Comparison of ENCODE assay signal across 8 cellular contexts in the genomic region with DNA sequence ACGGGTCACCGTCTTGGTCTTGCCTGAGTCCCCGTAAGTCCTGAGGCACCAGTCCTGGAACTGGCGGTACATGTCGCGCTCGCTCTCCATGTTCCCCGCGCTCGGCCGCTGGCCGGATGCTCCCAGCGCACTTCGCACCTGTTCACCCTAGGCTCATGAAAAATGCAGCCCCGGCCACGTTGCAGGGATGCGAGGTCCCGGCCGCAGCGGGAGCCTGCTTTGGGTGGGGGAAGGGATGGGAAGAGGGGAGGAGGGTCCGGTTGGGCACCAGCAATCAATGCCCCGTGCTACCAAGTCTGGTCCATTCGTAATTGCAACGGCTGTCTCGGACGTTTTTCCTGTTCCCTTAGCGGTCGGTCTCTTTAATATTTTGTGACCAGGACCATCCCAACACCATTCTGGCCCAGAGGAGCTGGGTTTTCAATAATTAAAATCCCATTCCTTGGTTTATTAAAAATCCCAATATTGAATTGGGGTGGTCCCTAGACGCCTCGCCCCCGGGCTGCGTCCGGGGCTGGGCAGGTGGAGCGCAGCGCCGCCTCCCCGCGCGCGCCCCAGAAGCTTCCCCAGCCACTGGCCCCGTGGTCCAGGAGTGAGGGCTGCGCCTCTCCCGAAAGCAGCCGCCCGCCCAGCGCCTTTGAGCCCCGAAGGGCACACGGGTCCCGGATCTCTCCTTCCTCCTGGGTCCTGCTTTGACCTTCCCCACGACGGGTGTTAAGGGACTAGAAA. TPM values are rescaled to one million over a fixed set of nuclear protein-coding genes. Genes with fewer than 3 reads are reported as not detected.
DNase-seq lines count a peak whose midpoint lies in the region; ATAC-seq and TF ChIP-seq lines count a peak whose summit lies in the region.

No MANE protein-coding gene starts in this region.

- no peaks in the 10 kb centered on the region for H3K4me1 ChIP-seq in parathyroid adenoma

- H3K36me3 ChIP-seq in parathyroid adenoma (ENCODE audit: control insufficient read depth, insufficient read depth, low read length): no peaks in the 10 kb centered on the region

- ATAC-seq in HG02885 (IDR thresholded peaks at IDR 0.05; ENCODE audit: poor library complexity, unreplicated experiment) (no peak), HG02852 (IDR thresholded peaks at IDR 0.05; ENCODE audit: unreplicated experiment) (no peak)

- no peak overlapping the region for H3K27ac ChIP-seq in parathyroid adenoma

- H2AFZ ChIP-seq in parathyroid adenoma: no peak overlapping the region

- H3K4me2 ChIP-seq in parathyroid adenoma (ENCODE audit: low read length): peak overlapping the region; percentile 90

- DNase-seq in G401 (ENCODE audit: low spot score): peak; percentile 51
- DNase-seq in NCI-H2171 treated with DMSO at 0.1 percent for 48 hours (lab: John Stamatoyannopoulos, UW): peak; percentile 35
- DNase-seq in epithelial cell of proximal tubule (ENCODE audit: low read depth): no peak
- DNase-seq in activated naive CD4-positive, alpha-beta T cell (lab: John Stamatoyannopoulos, UW): no peak
- no peak for DNase-seq in HT-29 (ENCODE audit: low spot score)

- in situ Hi-C loops in G401 (cut with HindIII; ENCODE audit: low sequenced_read_pairs): no loop called here

- no peak overlapping the region for H3K9ac ChIP-seq in parathyroid adenoma

- peak overlapping the region; percentile 53 for H3K4me3 ChIP-seq in epithelial cell of proximal tubule (ENCODE audit: low read depth, low read length)
- H3K4me3 ChIP-seq in parathyroid adenoma (ENCODE audit: low read depth, low read length): peak overlapping the region; percentile 54

- H3K27me3 ChIP-seq in parathyroid adenoma (ENCODE audit: control insufficient read depth, insufficient read depth, low read length): no peaks in the 10 kb centered on the region

- no peaks in the 10 kb centered on the region for H3K79me2 ChIP-seq in parathyroid adenoma

- H3K9me3 ChIP-seq in parathyroid adenoma (ENCODE audit: control insufficient read depth, low read length): no peaks in the 10 kb centered on the region

- TF ChIP-seq CTCF in epithelial cell of proximal tubule (conservative IDR thresholded peaks at IDR 0.05; ENCODE audit: low read depth, low read length) (no peak), parathyroid adenoma (IDR thresholded peaks at IDR 0.05) (no peak)

RNA-seq across cellular contexts. Expression of a gene that starts 1.4 kb away (rescaled TPM):
- not detected in 2 replicates for total RNA-seq in G401 (2014; rRNA removed; shearing (Covaris generic))
- total RNA-seq in epithelial cell of proximal tubule: 0.07 and 0.23 TPM in 2 replicates
- not detected in 2 replicates for total RNA-seq in HT-29 (2014; rRNA removed; shearing (Covaris generic))

Comparison
In these comparisons a context has a peak if more than half of its experiments do, and no peak if none do; other contexts are left out.
1. DNase-seq: peak in G401 (single experiment) and NCI-H2171 treated with DMSO at 0.1 percent for 48 hours (single experiment); none in epithelial cell of proximal tubule (single experiment), activated naive CD4-positive, alpha-beta T cell (0 of 4) and HT-29 (single experiment).